Comparison of ENCODE assay signal across 14 cellular contexts in genomic region chr7:29077854-29078253, GRCh38.
A peak's percentile ranks its signal among the peaks of the same experiment; 100 is the strongest.
DNase-seq lines count a peak whose midpoint lies in the region; TF ChIP-seq lines count a peak whose summit lies in the region.
"Had no signal": no experiment of that assay in that cellular context is flagged by ENCODE, and none has a peak within 500 bp of the region (broad histone marks: within the 10 kb centered on the region; RNA-seq: fewer than 3 reads in every experiment).

No MANE protein-coding gene starts in this region.

- no peak for TF ChIP-seq CTCF in AG10803 (conservative IDR thresholded peaks at IDR 0.05; ENCODE audit: low read length)

- no peak overlapping the region for H3K4me3 ChIP-seq in AG10803 (ENCODE audit: low read length)
- H3K4me3 ChIP-seq: A549; BLaER1 treated with 17β-estradiol and CSF1 and Interleukin-3, amounts not matched to agents 10 nM and 100 nM had no signal

- DNase-seq in AG10803 (ENCODE audit: low read depth), result peak; percentile 32
- peak; percentile 84 for DNase-seq in RPMI7951 (ENCODE audit: low read depth)
- DNase-seq in astrocyte of the hippocampus (ENCODE audit: low read depth, low spot score), result peak; percentile 44
- DNase-seq in activated gamma-delta T cell (lab: John Stamatoyannopoulos, UW), result no peak
- no peak for DNase-seq in effector CD4-positive, alpha-beta T cell
- no peak for DNase-seq in NCI-H446 (lab: John Stamatoyannopoulos, UW)
- DNase-seq in epidermal melanocyte (ENCODE audit: insufficient read length, low spot score), result no peak
- DNase-seq: CD4-positive, CD25-positive, alpha-beta regulatory T cell; DMS53; HCEC 1CT; IMR-90; KBM-7 had no signal

Comparison
In these comparisons a context has a peak if more than half of its experiments do, and no peak if none do; other contexts are left out.
1. DNase-seq: peak in AG10803 (single experiment), RPMI7951 (single experiment) and astrocyte of the hippocampus (single experiment); none in activated gamma-delta T cell (single experiment), effector CD4-positive, alpha-beta T cell (single experiment), NCI-H446 (0 of 2) and epidermal melanocyte (single experiment).